In the genomic region with DNA sequence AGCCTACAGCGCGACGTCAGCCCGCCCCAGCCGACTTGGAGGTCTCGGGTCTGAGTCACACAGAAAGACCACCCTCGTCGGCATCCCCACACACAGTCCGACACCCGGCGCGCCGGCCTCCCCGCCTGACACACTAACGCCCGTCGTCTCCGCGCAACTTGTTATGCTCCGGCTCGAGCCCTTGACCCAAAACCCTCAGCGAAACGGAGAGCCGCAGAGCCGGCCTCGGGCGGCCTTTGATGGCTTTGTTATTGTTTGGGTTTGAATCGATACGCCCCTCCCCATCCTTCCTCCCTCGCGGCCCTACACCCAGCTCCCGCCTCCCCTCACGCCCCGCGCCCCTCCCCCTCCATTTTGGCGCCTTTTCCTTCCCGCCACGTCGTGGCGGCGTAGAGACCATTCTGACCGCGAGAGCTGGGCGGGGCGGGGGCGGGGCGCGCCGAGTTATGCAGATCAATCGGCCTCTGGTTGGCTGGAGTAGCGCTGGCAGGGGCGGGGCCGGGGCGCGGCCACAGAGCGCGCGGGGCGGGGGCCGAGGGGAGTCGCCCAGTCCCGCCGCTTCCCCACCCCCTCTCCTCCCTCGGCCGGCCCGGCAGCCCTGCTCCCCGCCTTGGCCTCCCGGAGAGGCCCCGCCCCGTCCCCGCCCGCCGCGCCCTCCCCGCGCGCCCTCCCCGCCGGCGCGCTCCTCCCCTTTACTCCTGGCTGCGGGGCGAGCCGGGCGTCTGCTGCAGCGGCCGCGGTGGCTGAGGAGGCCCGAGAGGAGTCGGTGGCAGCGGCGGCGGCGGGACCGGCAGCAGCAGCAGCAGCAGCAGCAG, we compare ENCODE assay signal across 1 cellular context.
TF ChIP-seq lines count a peak whose summit lies in the region.

A gene (plus strand): TSS at position 695 of the 815 bp plus-strand sequence. CDS start 424 bp downstream, outside the sequence.

TF ChIP-seq in HepG2, 621 proteins besides CTCF, POLR2A, EP300 and RAD21 (continued from another document and continues in another):
- peak; percentile 61; the same call in 1 of the 2 replicates for TF ChIP-seq ZSCAN9 (CRISPR knock-in tag; IDR thresholded peaks at IDR 0.05; ENCODE audit: borderline replicate concordance)
- peak; percentile 47; the same call in 1 of the 2 replicates for TF ChIP-seq DNMT1 (CRISPR knock-in tag; IDR thresholded peaks at IDR 0.05)
- peak; percentile 75; the same call in 1 of the 2 replicates for TF ChIP-seq ZNF792 (CRISPR knock-in tag; IDR thresholded peaks at IDR 0.05)
- 0 out of 2 replicates have a peak, but pooled peaks have one; percentile 39 for TF ChIP-seq RCOR2 (CRISPR knock-in tag; IDR thresholded peaks at IDR 0.05)
- no peak for TF ChIP-seq MLLT10 (CRISPR knock-in tag; IDR thresholded peaks at IDR 0.05)
- peak; percentile 89 for TF ChIP-seq PPARG (CRISPR knock-in tag; conservative IDR thresholded peaks at IDR 0.05)
- no peak for TF ChIP-seq ZBTB21 (CRISPR knock-in tag; IDR thresholded peaks at IDR 0.05)
- 0 out of 2 replicates have a peak, but pooled peaks have one; percentile 37 for TF ChIP-seq ZNF329 (CRISPR knock-in tag; IDR thresholded peaks at IDR 0.05; ENCODE audit: low read depth)
- TF ChIP-seq NR2F6 (IDR thresholded peaks at IDR 0.05): peak; percentile 92
- TF ChIP-seq NR2F6 (CRISPR knock-in tag; IDR thresholded peaks at IDR 0.05): peak; percentile 91
- TF ChIP-seq ELF1 (CRISPR knock-in tag; IDR thresholded peaks at IDR 0.05): no peak; the same call in 1 of the 2 replicates
- no peak for TF ChIP-seq PRPF4 (IDR thresholded peaks at IDR 0.05; ENCODE audit: low read depth, low read length, poor library complexity, severe bottlenecking)
- TF ChIP-seq PHB2 (IDR thresholded peaks at IDR 0.05; ENCODE audit: partially characterized antibody): no peak
- TF ChIP-seq TGIF2 (CRISPR knock-in tag; IDR thresholded peaks at IDR 0.05): 0 out of 2 replicates have a peak, but pooled peaks have one; percentile 39
- peak; percentile 82; the same call in 1 of the 2 replicates for TF ChIP-seq TARDBP (CRISPR knock-in tag; IDR thresholded peaks at IDR 0.05)
- TF ChIP-seq KDM4B (CRISPR knock-in tag; IDR thresholded peaks at IDR 0.05): peak; percentile 48; the same call in 1 of the 2 replicates
- no peak for TF ChIP-seq ZNF260 (CRISPR knock-in tag; IDR thresholded peaks at IDR 0.05; ENCODE audit: borderline replicate concordance, low read depth)
- TF ChIP-seq, protein P1, sequence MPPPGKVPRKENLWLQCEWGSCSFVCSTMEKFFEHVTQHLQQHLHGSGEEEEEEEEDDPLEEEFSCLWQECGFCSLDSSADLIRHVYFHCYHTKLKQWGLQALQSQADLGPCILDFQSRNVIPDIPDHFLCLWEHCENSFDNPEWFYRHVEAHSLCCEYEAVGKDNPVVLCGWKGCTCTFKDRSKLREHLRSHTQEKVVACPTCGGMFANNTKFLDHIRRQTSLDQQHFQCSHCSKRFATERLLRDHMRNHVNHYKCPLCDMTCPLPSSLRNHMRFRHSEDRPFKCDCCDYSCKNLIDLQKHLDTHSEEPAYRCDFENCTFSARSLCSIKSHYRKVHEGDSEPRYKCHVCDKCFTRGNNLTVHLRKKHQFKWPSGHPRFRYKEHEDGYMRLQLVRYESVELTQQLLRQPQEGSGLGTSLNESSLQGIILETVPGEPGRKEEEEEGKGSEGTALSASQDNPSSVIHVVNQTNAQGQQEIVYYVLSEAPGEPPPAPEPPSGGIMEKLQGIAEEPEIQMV (CRISPR knock-in tag; IDR thresholded peaks at IDR 0.05; ENCODE audit: low read depth): no peak; the same call in 1 of the 2 replicates
- peak; percentile 75 for TF ChIP-seq ZNF772 (CRISPR knock-in tag; IDR thresholded peaks at IDR 0.05)
- TF ChIP-seq, protein P2, sequence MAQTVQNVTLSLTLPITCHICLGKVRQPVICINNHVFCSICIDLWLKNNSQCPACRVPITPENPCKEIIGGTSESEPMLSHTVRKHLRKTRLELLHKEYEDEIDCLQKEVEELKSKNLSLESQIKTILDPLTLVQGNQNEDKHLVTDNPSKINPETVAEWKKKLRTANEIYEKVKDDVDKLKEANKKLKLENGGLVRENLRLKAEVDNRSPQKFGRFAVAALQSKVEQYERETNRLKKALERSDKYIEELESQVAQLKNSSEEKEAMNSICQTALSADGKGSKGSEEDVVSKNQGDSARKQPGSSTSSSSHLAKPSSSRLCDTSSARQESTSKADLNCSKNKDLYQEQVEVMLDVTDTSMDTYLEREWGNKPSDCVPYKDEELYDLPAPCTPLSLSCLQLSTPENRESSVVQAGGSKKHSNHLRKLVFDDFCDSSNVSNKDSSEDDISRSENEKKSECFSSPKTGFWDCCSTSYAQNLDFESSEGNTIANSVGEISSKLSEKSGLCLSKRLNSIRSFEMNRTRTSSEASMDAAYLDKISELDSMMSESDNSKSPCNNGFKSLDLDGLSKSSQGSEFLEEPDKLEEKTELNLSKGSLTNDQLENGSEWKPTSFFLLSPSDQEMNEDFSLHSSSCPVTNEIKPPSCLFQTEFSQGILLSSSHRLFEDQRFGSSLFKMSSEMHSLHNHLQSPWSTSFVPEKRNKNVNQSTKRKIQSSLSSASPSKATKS (CRISPR knock-in tag; IDR thresholded peaks at IDR 0.05): no peak; the same call in 1 of the 2 replicates
- TF ChIP-seq, protein P3, sequence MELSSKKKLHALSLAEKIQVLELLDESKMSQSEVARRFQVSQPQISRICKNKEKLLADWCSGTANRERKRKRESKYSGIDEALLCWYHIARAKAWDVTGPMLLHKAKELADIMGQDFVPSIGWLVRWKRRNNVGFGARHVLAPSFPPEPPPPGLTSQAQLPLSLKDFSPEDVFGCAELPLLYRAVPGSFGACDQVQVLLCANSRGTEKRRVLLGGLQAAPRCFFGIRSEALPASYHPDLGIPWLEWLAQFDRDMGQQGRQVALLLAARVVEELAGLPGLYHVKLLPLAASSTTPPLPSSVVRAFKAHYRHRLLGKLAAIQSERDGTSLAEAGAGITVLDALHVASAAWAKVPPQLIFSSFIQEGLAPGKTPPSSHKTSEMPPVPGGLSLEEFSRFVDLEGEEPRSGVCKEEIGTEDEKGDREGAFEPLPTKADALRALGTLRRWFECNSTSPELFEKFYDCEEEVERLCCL (CRISPR knock-in tag; IDR thresholded peaks at IDR 0.05; ENCODE audit: borderline replicate concordance): peak; percentile 65; the same call in 1 of the 2 replicates
- no peak for TF ChIP-seq ZFP41 (CRISPR knock-in tag; IDR thresholded peaks at IDR 0.05; ENCODE audit: borderline replicate concordance)
- no peak for TF ChIP-seq ZNF713 (CRISPR knock-in tag; IDR thresholded peaks at IDR 0.05)
- TF ChIP-seq, protein P4, sequence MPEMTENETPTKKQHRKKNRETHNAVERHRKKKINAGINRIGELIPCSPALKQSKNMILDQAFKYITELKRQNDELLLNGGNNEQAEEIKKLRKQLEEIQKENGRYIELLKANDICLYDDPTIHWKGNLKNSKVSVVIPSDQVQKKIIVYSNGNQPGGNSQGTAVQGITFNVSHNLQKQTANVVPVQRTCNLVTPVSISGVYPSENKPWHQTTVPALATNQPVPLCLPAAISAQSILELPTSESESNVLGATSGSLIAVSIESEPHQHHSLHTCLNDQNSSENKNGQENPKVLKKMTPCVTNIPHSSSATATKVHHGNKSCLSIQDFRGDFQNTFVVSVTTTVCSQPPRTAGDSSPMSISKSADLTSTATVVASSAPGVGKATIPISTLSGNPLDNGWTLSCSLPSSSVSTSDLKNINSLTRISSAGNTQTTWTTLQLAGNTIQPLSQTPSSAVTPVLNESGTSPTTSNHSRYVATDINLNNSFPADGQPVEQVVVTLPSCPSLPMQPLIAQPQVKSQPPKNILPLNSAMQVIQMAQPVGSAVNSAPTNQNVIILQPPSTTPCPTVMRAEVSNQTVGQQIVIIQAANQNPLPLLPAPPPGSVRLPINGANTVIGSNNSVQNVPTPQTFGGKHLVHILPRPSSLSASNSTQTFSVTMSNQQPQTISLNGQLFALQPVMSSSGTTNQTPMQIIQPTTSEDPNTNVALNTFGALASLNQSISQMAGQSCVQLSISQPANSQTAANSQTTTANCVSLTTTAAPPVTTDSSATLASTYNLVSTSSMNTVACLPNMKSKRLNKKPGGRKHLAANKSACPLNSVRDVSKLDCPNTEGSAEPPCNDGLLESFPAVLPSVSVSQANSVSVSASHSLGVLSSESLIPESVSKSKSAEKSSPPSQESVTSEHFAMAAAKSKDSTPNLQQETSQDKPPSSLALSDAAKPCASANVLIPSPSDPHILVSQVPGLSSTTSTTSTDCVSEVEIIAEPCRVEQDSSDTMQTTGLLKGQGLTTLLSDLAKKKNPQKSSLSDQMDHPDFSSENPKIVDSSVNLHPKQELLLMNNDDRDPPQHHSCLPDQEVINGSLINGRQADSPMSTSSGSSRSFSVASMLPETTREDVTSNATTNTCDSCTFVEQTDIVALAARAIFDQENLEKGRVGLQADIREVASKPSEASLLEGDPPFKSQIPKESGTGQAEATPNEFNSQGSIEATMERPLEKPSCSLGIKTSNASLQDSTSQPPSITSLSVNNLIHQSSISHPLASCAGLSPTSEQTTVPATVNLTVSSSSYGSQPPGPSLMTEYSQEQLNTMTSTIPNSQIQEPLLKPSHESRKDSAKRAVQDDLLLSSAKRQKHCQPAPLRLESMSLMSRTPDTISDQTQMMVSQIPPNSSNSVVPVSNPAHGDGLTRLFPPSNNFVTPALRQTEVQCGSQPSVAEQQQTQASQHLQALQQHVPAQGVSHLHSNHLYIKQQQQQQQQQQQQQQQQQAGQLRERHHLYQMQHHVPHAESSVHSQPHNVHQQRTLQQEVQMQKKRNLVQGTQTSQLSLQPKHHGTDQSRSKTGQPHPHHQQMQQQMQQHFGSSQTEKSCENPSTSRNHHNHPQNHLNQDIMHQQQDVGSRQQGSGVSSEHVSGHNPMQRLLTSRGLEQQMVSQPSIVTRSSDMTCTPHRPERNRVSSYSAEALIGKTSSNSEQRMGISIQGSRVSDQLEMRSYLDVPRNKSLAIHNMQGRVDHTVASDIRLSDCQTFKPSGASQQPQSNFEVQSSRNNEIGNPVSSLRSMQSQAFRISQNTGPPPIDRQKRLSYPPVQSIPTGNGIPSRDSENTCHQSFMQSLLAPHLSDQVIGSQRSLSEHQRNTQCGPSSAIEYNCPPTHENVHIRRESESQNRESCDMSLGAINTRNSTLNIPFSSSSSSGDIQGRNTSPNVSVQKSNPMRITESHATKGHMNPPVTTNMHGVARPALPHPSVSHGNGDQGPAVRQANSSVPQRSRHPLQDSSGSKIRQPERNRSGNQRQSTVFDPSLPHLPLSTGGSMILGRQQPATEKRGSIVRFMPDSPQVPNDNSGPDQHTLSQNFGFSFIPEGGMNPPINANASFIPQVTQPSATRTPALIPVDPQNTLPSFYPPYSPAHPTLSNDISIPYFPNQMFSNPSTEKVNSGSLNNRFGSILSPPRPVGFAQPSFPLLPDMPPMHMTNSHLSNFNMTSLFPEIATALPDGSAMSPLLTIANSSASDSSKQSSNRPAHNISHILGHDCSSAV (CRISPR knock-in tag; IDR thresholded peaks at IDR 0.05; ENCODE audit: borderline replicate concordance): no peak
- TF ChIP-seq NR1H2 (CRISPR knock-in tag; IDR thresholded peaks at IDR 0.05; ENCODE audit: borderline replicate concordance, low read depth): no peak
- TF ChIP-seq, protein P5, sequence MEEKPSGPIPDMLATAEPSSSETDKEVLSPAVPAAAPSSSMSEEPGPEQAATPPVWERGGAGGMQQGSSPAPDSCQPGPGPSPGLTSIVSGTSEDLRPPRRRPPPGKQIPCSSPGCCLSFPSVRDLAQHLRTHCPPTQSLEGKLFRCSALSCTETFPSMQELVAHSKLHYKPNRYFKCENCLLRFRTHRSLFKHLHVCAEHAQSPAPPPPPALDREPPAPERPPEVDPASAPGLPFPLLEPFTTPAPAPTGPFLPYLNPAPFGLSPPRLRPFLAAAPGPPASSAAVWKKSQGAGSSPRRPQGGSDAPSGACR (CRISPR knock-in tag; IDR thresholded peaks at IDR 0.05): no peak; the same call in 1 of the 2 replicates
- TF ChIP-seq HDAC1 (CRISPR knock-in tag; IDR thresholded peaks at IDR 0.05): peak; percentile 73
- TF ChIP-seq, protein P6, sequence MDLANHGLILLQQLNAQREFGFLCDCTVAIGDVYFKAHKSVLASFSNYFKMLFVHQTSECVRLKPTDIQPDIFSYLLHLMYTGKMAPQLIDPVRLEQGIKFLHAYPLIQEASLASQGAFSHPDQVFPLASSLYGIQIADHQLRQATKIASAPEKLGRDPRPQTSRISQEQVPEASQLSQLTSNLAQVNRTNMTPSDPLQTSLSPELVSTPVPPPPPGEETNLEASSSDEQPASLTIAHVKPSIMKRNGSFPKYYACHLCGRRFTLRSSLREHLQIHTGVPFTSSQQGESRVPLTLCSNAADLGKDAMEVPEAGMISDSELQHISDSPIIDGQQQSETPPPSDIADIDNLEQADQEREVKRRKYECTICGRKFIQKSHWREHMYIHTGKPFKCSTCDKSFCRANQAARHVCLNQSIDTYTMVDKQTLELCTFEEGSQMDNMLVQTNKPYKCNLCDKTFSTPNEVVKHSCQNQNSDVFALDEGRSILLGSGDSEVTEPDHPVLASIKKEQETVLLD (CRISPR knock-in tag; IDR thresholded peaks at IDR 0.05; ENCODE audit: low read depth): no peak
- peak; percentile 91; the same call in 1 of the 2 replicates for TF ChIP-seq FOXJ3 (CRISPR knock-in tag; IDR thresholded peaks at IDR 0.05; ENCODE audit: borderline replicate concordance)
- TF ChIP-seq CBX2 (IDR thresholded peaks at IDR 0.05; ENCODE audit: low read depth, low read length): no peak
- TF ChIP-seq CBX2 (CRISPR knock-in tag; IDR thresholded peaks at IDR 0.05; ENCODE audit: low read depth): peak; percentile 80; the same call in 1 of the 2 replicates
- peak; percentile 74 for TF ChIP-seq HNF4A (CRISPR knock-in tag; IDR thresholded peaks at IDR 0.05)
- TF ChIP-seq ONECUT2 (CRISPR knock-in tag; IDR thresholded peaks at IDR 0.05): peak; percentile 98
- peak; percentile 49; the same call in 1 of the 2 replicates for TF ChIP-seq ZNF264 (CRISPR knock-in tag; IDR thresholded peaks at IDR 0.05)
- TF ChIP-seq ZNF121 (CRISPR knock-in tag; IDR thresholded peaks at IDR 0.05): no peak
- peak; percentile 68 for TF ChIP-seq ZSCAN31 (CRISPR knock-in tag; IDR thresholded peaks at IDR 0.05; ENCODE audit: low read depth)
- TF ChIP-seq ISX (CRISPR knock-in tag; conservative IDR thresholded peaks at IDR 0.05): 0 out of 2 replicates have a peak, but pooled peaks have one; percentile 29
- TF ChIP-seq, protein P7, sequence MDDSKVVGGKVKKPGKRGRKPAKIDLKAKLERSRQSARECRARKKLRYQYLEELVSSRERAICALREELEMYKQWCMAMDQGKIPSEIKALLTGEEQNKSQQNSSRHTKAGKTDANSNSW (CRISPR knock-in tag; IDR thresholded peaks at IDR 0.05; ENCODE audit: borderline replicate concordance): no peak
- peak; percentile 92 for TF ChIP-seq ISL2 (CRISPR knock-in tag; IDR thresholded peaks at IDR 0.05)
- peak; percentile 11; the same call in 1 of the 2 replicates for TF ChIP-seq ZSCAN29 (CRISPR knock-in tag; conservative IDR thresholded peaks at IDR 0.05)
- 0 out of 2 replicates have a peak, but pooled peaks have one; percentile 31 for TF ChIP-seq ZNF460 (CRISPR knock-in tag; IDR thresholded peaks at IDR 0.05; ENCODE audit: borderline replicate concordance)
- peak; percentile 30; the same call in 1 of the 2 replicates for TF ChIP-seq SP2 (CRISPR knock-in tag; IDR thresholded peaks at IDR 0.05)
- TF ChIP-seq NBN (conservative IDR thresholded peaks at IDR 0.05): no peak
- TF ChIP-seq ZNF232 (CRISPR knock-in tag; IDR thresholded peaks at IDR 0.05; ENCODE audit: borderline replicate concordance): peak; percentile 84; the same call in 1 of the 2 replicates
- peak; percentile 36; the same call in 1 of the 2 replicates for TF ChIP-seq MIER3 (CRISPR knock-in tag; IDR thresholded peaks at IDR 0.05; ENCODE audit: borderline replicate concordance)
- TF ChIP-seq, protein P8, sequence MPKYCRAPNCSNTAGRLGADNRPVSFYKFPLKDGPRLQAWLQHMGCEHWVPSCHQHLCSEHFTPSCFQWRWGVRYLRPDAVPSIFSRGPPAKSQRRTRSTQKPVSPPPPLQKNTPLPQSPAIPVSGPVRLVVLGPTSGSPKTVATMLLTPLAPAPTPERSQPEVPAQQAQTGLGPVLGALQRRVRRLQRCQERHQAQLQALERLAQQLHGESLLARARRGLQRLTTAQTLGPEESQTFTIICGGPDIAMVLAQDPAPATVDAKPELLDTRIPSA (CRISPR knock-in tag; IDR thresholded peaks at IDR 0.05; ENCODE audit: borderline replicate concordance): peak; percentile 92; the same call in 1 of the 2 replicates
